Comparison of ENCODE assay signal across 39 cellular contexts in the genomic region with DNA sequence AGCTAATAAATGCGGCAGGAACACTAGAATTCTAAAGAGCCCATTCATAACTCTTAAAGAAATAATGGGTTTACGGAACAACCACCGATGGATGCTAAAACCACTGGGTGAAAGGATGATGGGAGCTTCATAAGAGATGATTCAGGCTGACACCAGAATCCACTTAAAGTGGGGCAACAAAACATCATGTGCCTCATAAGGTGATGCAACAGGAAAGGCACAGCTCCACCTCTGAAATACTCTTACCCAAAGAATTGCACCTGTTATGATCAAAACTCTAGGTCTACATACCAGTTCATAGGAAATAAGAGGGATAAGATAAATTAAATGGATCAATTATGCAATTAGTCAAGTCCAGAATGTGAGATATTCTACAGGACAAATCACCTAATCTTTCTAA.
"Had no signal": no experiment of that assay in that cellular context is flagged by ENCODE, and none has a peak within 500 bp of the region (broad histone marks: within the 10 kb centered on the region; RNA-seq: fewer than 3 reads in every experiment).

No MANE protein-coding gene starts in this region.

- H3K4me3 ChIP-seq: adrenal gland, body of pancreas, breast epithelium, cardiac muscle cell had no signal

- ATAC-seq: activated CD8-positive, alpha-beta T cell treated with anti-CD3 and anti-CD28 coated beads for 36 hours; activated naive CD4-positive, alpha-beta T cell treated with anti-CD3 and anti-CD28 coated beads, Interleukin-2, amount 50 U/mL, for 72 hours; activated T-cell treated with anti-CD3 and anti-CD28 coated beads, Interleukin-2, amount 50 U/mL, for 4 hours; activated T-cell treated with anti-CD3 and anti-CD28 coated beads, Interleukin-2, amount 50 U/mL, for 72 hours; activated T-helper 17 cell treated with anti-CD3 and anti-CD28 coated beads, Interleukin-2, amount 50 U/mL, for 72 hours; body of pancreas had no signal

- H3K36me3 Mint-ChIP-seq: activated CD4-positive, alpha-beta memory T cell treated with anti-CD3 and anti-CD28 coated beads for 36 hours; activated naive CD4-positive, alpha-beta T cell treated with anti-CD3 and anti-CD28 coated beads, Interleukin-2, amount 50 U/mL, for 72 hours; activated naive CD8-positive, alpha-beta T cell treated with anti-CD3 and anti-CD28 coated beads for 36 hours had no signal

- H3K27me3 ChIP-seq: adrenal gland, body of pancreas, brain microvascular endothelial cell, breast epithelium, cardiac muscle cell had no signal

- H3K27ac Mint-ChIP-seq: activated B cell treated with CpG ODN at 0.5 μM for 24 hours; activated CD4-positive, alpha-beta memory T cell treated with anti-CD3 and anti-CD28 coated beads for 36 hours; activated CD4-positive, alpha-beta T cell treated with anti-CD3 and anti-CD28 coated beads, Interleukin-2, amount 10 ng/mL, durations not matched to agents 24 days and 14 days; activated CD8-positive, alpha-beta T cell treated with anti-CD3 and anti-CD28 coated beads for 36 hours; activated naive CD4-positive, alpha-beta T cell treated with anti-CD3 and anti-CD28 coated beads for 36 hours; activated naive CD4-positive, alpha-beta T cell treated with anti-CD3 and anti-CD28 coated beads, Interleukin-2, amount 50 U/mL, for 72 hours; activated naive CD8-positive, alpha-beta T cell treated with anti-CD3 and anti-CD28 coated beads for 36 hours; activated T-cell treated with anti-CD3 and anti-CD28 coated beads, Interleukin-2, amount 50 U/mL, for 72 hours; activated T-helper 1 cell treated with anti-CD3 and anti-CD28 coated beads, Interleukin-12 subunit alpha, Interleukin-12 subunit beta, Interleukin-2, Interleukin-4 antibody, amounts not matched to agents 30 ng/mL and 10 ng/mL and 1 ng/mL, durations not matched to agents 14 hours and 24 hours and 36 hours; activated T-helper 17 cell treated with anti-CD3 and anti-CD28 coated beads, Interleukin-2, amount 50 U/mL, for 72 hours; T-helper 1 cell treated with Interleukin-12 subunit alpha and Interleukin-12 subunit beta and Interleukin-4 antibody, amounts not matched to agents 30 μg/mL and 1 μg/mL, for 36 hours; T-helper 2 cell treated with Interferon-gamma antibody and Interleukin-4, amounts not matched to agents 5 μg/mL and 100 μg/mL, for 36 hours had no signal

- H3K4me1 Mint-ChIP-seq: activated B cell treated with CpG ODN at 0.5 μM for 24 hours; activated CD4-positive, alpha-beta T cell treated with anti-CD3 and anti-CD28 coated beads, Interleukin-2, amount 10 ng/mL, durations not matched to agents 24 days and 14 days; activated naive CD8-positive, alpha-beta T cell treated with anti-CD3 and anti-CD28 coated beads for 36 hours; activated T-helper 17 cell treated with anti-CD3 and anti-CD28 coated beads, Interleukin-2, amount 50 U/mL, for 72 hours; central memory CD8-positive, alpha-beta T cell had no signal

- DNase-seq: activated B cell treated with CpG ODN at 0.5 μM for 24 hours; activated CD4-positive, alpha-beta memory T cell treated with anti-CD3 and anti-CD28 coated beads for 36 hours; activated CD4-positive, alpha-beta T cell treated with anti-CD3 and anti-CD28 coated beads for 4 hours; activated CD4-positive, alpha-beta T cell treated with anti-CD3 and anti-CD28 coated beads, Interleukin-2, amount 10 ng/mL, durations not matched to agents 24 days and 14 days; activated CD4-positive, alpha-beta T cell treated with anti-CD3 and anti-CD28 coated beads, Interleukin-2, amount 50 U/mL, for 1 hour; activated CD4-positive, alpha-beta T cell treated with anti-CD3 and anti-CD28 coated beads, Interleukin-2, amount 50 U/mL, for 4 hours; activated CD4-positive, CD25-positive, alpha-beta regulatory T cell treated with anti-CD3 and anti-CD28 coated beads, Interleukin-2, amount 50 U/mL, for 72 hours; activated CD8-positive, alpha-beta memory T cell treated with anti-CD3 and anti-CD28 coated beads, Interleukin-2, amount 50 U/mL, for 4 hours; activated CD8-positive, alpha-beta T cell treated with anti-CD3 and anti-CD28 coated beads for 36 hours; activated effector memory CD4-positive, alpha-beta T cell treated with anti-CD3 and anti-CD28 coated beads, Interleukin-2, amount 50 U/mL, for 16 hours; activated gamma-delta T cell treated with Interleukin-2 at 50 U/mL for 16 hours; activated naive CD4-positive, alpha-beta T cell; activated naive CD4-positive, alpha-beta T cell treated with anti-CD3 and anti-CD28 coated beads for 36 hours; activated naive CD4-positive, alpha-beta T cell treated with anti-CD3 and anti-CD28 coated beads, Interleukin-2, amount 50 U/mL, for 16 hours; activated naive CD8-positive, alpha-beta T cell treated with anti-CD3 and anti-CD28 coated beads for 36 hours; activated T-cell treated with anti-CD3 and anti-CD28 coated beads for 4 hours; activated T-cell treated with anti-CD3 and anti-CD28 coated beads, Interleukin-2, amount 50 U/mL, for 1 hour; activated T-cell treated with anti-CD3 and anti-CD28 coated beads, Interleukin-2, amount 50 U/mL, for 4 hours; activated T-cell treated with anti-CD3 and anti-CD28 coated beads, Interleukin-2, amount 50 U/mL, for 72 hours; adrenal gland; amniotic stem cell; aorta; body of pancreas; brain microvascular endothelial cell; caudate nucleus; cerebellar nuclear complex; T-helper 2 cell; T-helper 9 cell had no signal

- H3K9me3 ChIP-seq: adrenal gland, body of pancreas, breast epithelium had no signal

- H3K27me3 Mint-ChIP-seq: activated B cell treated with CpG ODN at 0.5 μM for 24 hours had no signal

- H3K4me3 Mint-ChIP-seq: activated B cell treated with CpG ODN at 0.5 μM for 24 hours; activated CD4-positive, alpha-beta memory T cell treated with anti-CD3 and anti-CD28 coated beads for 36 hours; activated CD4-positive, alpha-beta T cell treated with anti-CD3 and anti-CD28 coated beads, Interleukin-2, amount 10 ng/mL, durations not matched to agents 24 days and 14 days; activated CD8-positive, alpha-beta T cell treated with anti-CD3 and anti-CD28 coated beads for 36 hours; activated naive CD4-positive, alpha-beta T cell treated with anti-CD3 and anti-CD28 coated beads for 36 hours; activated naive CD8-positive, alpha-beta T cell treated with anti-CD3 and anti-CD28 coated beads for 36 hours; activated T-cell treated with anti-CD3 and anti-CD28 coated beads, Interleukin-2, amount 50 U/mL, for 4 hours; activated T-cell treated with anti-CD3 and anti-CD28 coated beads, Interleukin-2, amount 50 U/mL, for 72 hours; activated T-helper 1 cell treated with anti-CD3 and anti-CD28 coated beads, Interleukin-12 subunit alpha, Interleukin-12 subunit beta, Interleukin-2, Interleukin-4 antibody, amounts not matched to agents 30 ng/mL and 10 ng/mL and 1 ng/mL, durations not matched to agents 14 hours and 24 hours and 36 hours; activated T-helper 17 cell treated with anti-CD3 and anti-CD28 coated beads, Interleukin-2, amount 50 U/mL, for 72 hours; central memory CD8-positive, alpha-beta T cell; T-helper 1 cell treated with Interleukin-12 subunit alpha and Interleukin-12 subunit beta and Interleukin-4 antibody, amounts not matched to agents 30 μg/mL and 1 μg/mL, for 36 hours; T-helper 2 cell treated with Interferon-gamma antibody and Interleukin-4, amounts not matched to agents 5 μg/mL and 100 μg/mL, for 36 hours had no signal

- H3K27ac ChIP-seq: adrenal gland, body of pancreas, brain microvascular endothelial cell, breast epithelium, cardiac muscle cell, VCaP had no signal

- H3K4me1 ChIP-seq: adrenal gland, body of pancreas, breast epithelium had no signal

- H3K9me3 Mint-ChIP-seq: activated B cell treated with CpG ODN at 0.5 μM for 24 hours; activated CD4-positive, alpha-beta memory T cell treated with anti-CD3 and anti-CD28 coated beads for 36 hours; activated CD4-positive, alpha-beta T cell treated with anti-CD3 and anti-CD28 coated beads, Interleukin-2, amount 10 ng/mL, durations not matched to agents 24 days and 14 days; activated CD8-positive, alpha-beta T cell treated with anti-CD3 and anti-CD28 coated beads for 36 hours; activated naive CD4-positive, alpha-beta T cell treated with anti-CD3 and anti-CD28 coated beads for 36 hours; activated naive CD4-positive, alpha-beta T cell treated with anti-CD3 and anti-CD28 coated beads, Interleukin-2, amount 50 U/mL, for 72 hours; activated naive CD8-positive, alpha-beta T cell treated with anti-CD3 and anti-CD28 coated beads for 36 hours; activated T-cell treated with anti-CD3 and anti-CD28 coated beads, Interleukin-2, amount 50 U/mL, for 4 hours; activated T-cell treated with anti-CD3 and anti-CD28 coated beads, Interleukin-2, amount 50 U/mL, for 72 hours; activated T-helper 1 cell treated with anti-CD3 and anti-CD28 coated beads, Interleukin-12 subunit alpha, Interleukin-12 subunit beta, Interleukin-2, Interleukin-4 antibody, amounts not matched to agents 30 ng/mL and 10 ng/mL and 1 ng/mL, durations not matched to agents 14 hours and 24 hours and 36 hours; activated T-helper 17 cell treated with anti-CD3 and anti-CD28 coated beads, Interleukin-2, amount 50 U/mL, for 72 hours; central memory CD8-positive, alpha-beta T cell; T-helper 1 cell treated with Interleukin-12 subunit alpha and Interleukin-12 subunit beta and Interleukin-4 antibody, amounts not matched to agents 30 μg/mL and 1 μg/mL, for 36 hours; T-helper 2 cell treated with Interferon-gamma antibody and Interleukin-4, amounts not matched to agents 5 μg/mL and 100 μg/mL, for 36 hours had no signal

- H3K36me3 ChIP-seq: adrenal gland, brain microvascular endothelial cell, breast epithelium, cardiac muscle cell had no signal

- FAIRE-seq: astrocyte, TTC549 had no signal
